Comparison of ENCODE assay signal across 8 cellular contexts in genomic region chr1:39954870-39955546, GRCh38. TPM values are rescaled to one million over a fixed set of nuclear protein-coding genes. Genes with fewer than 3 reads are reported as not detected.
A peak's percentile ranks its signal among the peaks of the same experiment; 100 is the strongest.
DNase-seq lines count a peak whose midpoint lies in the region; ATAC-seq and TF ChIP-seq lines count a peak whose summit lies in the region.

Gene MFSD2A (plus strand): TSS chr1:39955145. CDS start chr1:39955293, 148 bp downstream.

- H3K4me3 ChIP-seq in ascending aorta: peak within 1 kb of the TSS; percentile 60 to 70
- peak within 1 kb of the TSS; percentile 75 for H3K4me3 ChIP-seq in rectal smooth muscle tissue (ENCODE audit: low read length)
- H3K4me3 ChIP-seq in vagina: peak within 1 kb of the TSS; percentile 57 to 71

- H3K4me1 ChIP-seq in ascending aorta (peaks cover 2 to 12% of the 10 kb centered on the region in 2 donors), rectal smooth muscle tissue (ENCODE audit: control insufficient read depth, insufficient read depth, low read length) (peaks cover 8% of the 10 kb centered on the region), vagina (peaks cover 31% of the 10 kb centered on the region)

- H3K36me3 ChIP-seq in ascending aorta (no peaks in the 10 kb centered on the region), rectal smooth muscle tissue (ENCODE audit: control insufficient read depth, insufficient read depth, low read length) (no peaks in the 10 kb centered on the region), vagina (no peaks in the 10 kb centered on the region)

- H3K27me3 ChIP-seq in ascending aorta (no peaks in the 10 kb centered on the region), rectal smooth muscle tissue (ENCODE audit: control insufficient read depth, insufficient read depth, low read length) (no peaks in the 10 kb centered on the region), vagina (no peaks in the 10 kb centered on the region)

- H3K4me1 Mint-ChIP-seq in T-helper 1 cell treated with Interleukin-12 subunit alpha and Interleukin-12 subunit beta and Interleukin-4 antibody, amounts not matched to agents 30 μg/mL and 1 μg/mL, for 36 hours (ENCODE audit: low read depth): peaks cover 20% of the 10 kb centered on the region

- peak in 1 of 2 donors; percentile 57 for TF ChIP-seq POLR2A in vagina (IDR thresholded peaks at IDR 0.05)

- H3K27me3 Mint-ChIP-seq in T-helper 1 cell treated with Interleukin-12 subunit alpha and Interleukin-12 subunit beta and Interleukin-4 antibody, amounts not matched to agents 30 μg/mL and 1 μg/mL, for 36 hours (ENCODE audit: low read depth): peaks cover 17% of the 10 kb centered on the region

- intact Hi-C loops in ascending aorta (cut with DNase I) (loop anchor here (10.0 kb wide), 2 partner anchors 70 to 80 kb away; partner anchors contain the start of gene TRIT1), vagina (cut with DNase I) (no loop called here)

- ATAC-seq in HG02610 (IDR thresholded peaks at IDR 0.05; ENCODE audit: unreplicated experiment): peak; percentile 69

- peak; percentile 80 for DNase-seq in GF-D8 (lab: John Stamatoyannopoulos, UW)
- peak; percentile 91 for DNase-seq in NCI-H1436 (lab: John Stamatoyannopoulos, UW)
- peak; percentile 64 to 95 for DNase-seq in ascending aorta (ENCODE audit: low spot score in 2 of 2)
- peak; percentile 96 for DNase-seq in hepatic stellate cell (ENCODE audit: low spot score)
- no peak for DNase-seq in vagina (ENCODE audit: extremely low spot score in 2 of 2)

- no peaks in the 10 kb centered on the region for H3K9me3 Mint-ChIP-seq in T-helper 1 cell treated with Interleukin-12 subunit alpha and Interleukin-12 subunit beta and Interleukin-4 antibody, amounts not matched to agents 30 μg/mL and 1 μg/mL, for 36 hours

- TF ChIP-seq CTCF in ascending aorta (IDR thresholded peaks at IDR 0.05): no peak
- no peak for TF ChIP-seq CTCF in vagina (IDR thresholded peaks at IDR 0.05)

- no peaks in the 10 kb centered on the region for H3K36me3 Mint-ChIP-seq in T-helper 1 cell treated with Interleukin-12 subunit alpha and Interleukin-12 subunit beta and Interleukin-4 antibody, amounts not matched to agents 30 μg/mL and 1 μg/mL, for 36 hours (ENCODE audit: low read depth)

- peak within 1 kb of the TSS; percentile 94 for H3K4me3 Mint-ChIP-seq in T-helper 1 cell treated with Interleukin-12 subunit alpha and Interleukin-12 subunit beta and Interleukin-4 antibody, amounts not matched to agents 30 μg/mL and 1 μg/mL, for 36 hours

- no peaks in the 10 kb centered on the region for H3K9me3 ChIP-seq in ascending aorta
- H3K9me3 ChIP-seq in vagina: no peaks in the 10 kb centered on the region

- H3K27ac ChIP-seq in ascending aorta: peak within 1 kb of the TSS; percentile 41 to 42
- no peak within 1 kb of the TSS for H3K27ac ChIP-seq in rectal smooth muscle tissue (ENCODE audit: low read depth, low read length)
- peak within 1 kb of the TSS; percentile 48 for H3K27ac ChIP-seq in vagina

- H3K27ac Mint-ChIP-seq in T-helper 1 cell treated with Interleukin-12 subunit alpha and Interleukin-12 subunit beta and Interleukin-4 antibody, amounts not matched to agents 30 μg/mL and 1 μg/mL, for 36 hours: peak within 1 kb of the TSS; percentile 78

- no peak within 1 kb of the TSS for H3K9ac ChIP-seq in rectal smooth muscle tissue (ENCODE audit: low read length)

RNA-seq across cellular contexts. Expression of gene MFSD2A, which starts in this region (rescaled TPM):
- 0.32 TPM for total RNA-seq in ascending aorta
- 56.0 TPM for total RNA-seq in vagina

Comparison
In these comparisons a context has a peak if more than half of its experiments do, and no peak if none do; other contexts are left out.
1. RNA of gene MFSD2A (total RNA-seq): 56.0 TPM in vagina (single experiment); 0.32 TPM in ascending aorta (single experiment); every median in the first group is over 10 times any median in the second.
2. Peak in DNase-seq, H3K4me3 ChIP-seq and H3K27ac ChIP-seq in ascending aorta; RNA of the gene not detected or under 1 TPM.
3. DNase-seq: peak in GF-D8 (single experiment), NCI-H1436 (single experiment) and hepatic stellate cell (single experiment); none in vagina (0 of 2).
4. Peak in every context shown above with its lines, with median percentiles within 50 percentile points of each other: H3K4me3 ChIP-seq.